Comparison of ENCODE assay signal across 8 cellular contexts in genomic region chr15:51622269-51623180, GRCh38. TPM values are rescaled to one million over a fixed set of nuclear protein-coding genes. Genes with fewer than 3 reads are reported as not detected.
A peak's percentile ranks its signal among the peaks of the same experiment; 100 is the strongest.
DNase-seq lines count a peak whose midpoint lies in the region; ATAC-seq and TF ChIP-seq lines count a peak whose summit lies in the region.

DMXL2 (minus strand) TSS chr15:51622771; CDS start chr15:51622545, 226 bp downstream.

- ATAC-seq in HG03442 (IDR thresholded peaks at IDR 0.05; ENCODE audit: unreplicated experiment) = peak; percentile 49
- peak; percentile 76 for ATAC-seq in activated CD8-positive, alpha-beta memory T cell treated with anti-CD3 and anti-CD28 coated beads, Interleukin-2, amount 10 ng/mL, durations not matched to agents 7 days and 5 days
- peak; percentile 72 for ATAC-seq in effector memory CD8-positive, alpha-beta T cell (replicated peaks)

- H3K36me3 Mint-ChIP-seq in activated CD8-positive, alpha-beta memory T cell treated with anti-CD3 and anti-CD28 coated beads, Interleukin-2, amount 10 ng/mL, durations not matched to agents 7 days and 5 days = no peaks in the 10 kb centered on the region
- peaks cover 13% of the 10 kb centered on the region for H3K36me3 Mint-ChIP-seq in effector memory CD8-positive, alpha-beta T cell (ENCODE audit: insufficient read depth)

- CTCF ChIA-PET in activated CD8-positive, alpha-beta memory T cell treated with anti-CD3 and anti-CD28 coated beads, Interleukin-2, amount 10 ng/mL, durations not matched to agents 7 days and 5 days (lab: Charles Lee) = interaction anchor here (1.0 to 2.4 kb wide), 7 partner anchors 9 to 154 kb away, joined by 3 to 13 read pairs (median 4); no protein-coding TSS in a partner anchor

- peak within 1 kb of the TSS; percentile 83 for H3K4me3 Mint-ChIP-seq in activated CD8-positive, alpha-beta memory T cell treated with anti-CD3 and anti-CD28 coated beads, Interleukin-2, amount 10 ng/mL, durations not matched to agents 7 days and 5 days
- peak within 1 kb of the TSS; percentile 87 to 89 for H3K4me3 Mint-ChIP-seq in effector memory CD8-positive, alpha-beta T cell

- peak within 1 kb of the TSS; percentile 76 for H3K27ac Mint-ChIP-seq in activated CD8-positive, alpha-beta memory T cell treated with anti-CD3 and anti-CD28 coated beads, Interleukin-2, amount 10 ng/mL, durations not matched to agents 7 days and 5 days
- peak within 1 kb of the TSS; percentile 74 to 87 for H3K27ac Mint-ChIP-seq in effector memory CD8-positive, alpha-beta T cell

- H3K9me3 Mint-ChIP-seq in activated CD8-positive, alpha-beta memory T cell treated with anti-CD3 and anti-CD28 coated beads, Interleukin-2, amount 10 ng/mL, durations not matched to agents 7 days and 5 days (ENCODE audit: low read depth) = no peaks in the 10 kb centered on the region
- H3K9me3 Mint-ChIP-seq in effector memory CD8-positive, alpha-beta T cell = no peaks in the 10 kb centered on the region

- H3K27me3 Mint-ChIP-seq in activated CD8-positive, alpha-beta memory T cell treated with anti-CD3 and anti-CD28 coated beads, Interleukin-2, amount 10 ng/mL, durations not matched to agents 7 days and 5 days = peaks cover 44% of the 10 kb centered on the region
- H3K27me3 Mint-ChIP-seq in effector memory CD8-positive, alpha-beta T cell = peaks cover 9 to 16% of the 10 kb centered on the region in 2 donors

- peaks cover 21% of the 10 kb centered on the region for H3K4me1 Mint-ChIP-seq in activated CD8-positive, alpha-beta memory T cell treated with anti-CD3 and anti-CD28 coated beads, Interleukin-2, amount 10 ng/mL, durations not matched to agents 7 days and 5 days
- H3K4me1 Mint-ChIP-seq in effector memory CD8-positive, alpha-beta T cell (ENCODE audit: low read depth in 2 of 2) = peaks cover 11 to 12% of the 10 kb centered on the region in 2 donors

- peak; percentile 57 for TF ChIP-seq POLR2A in GM19099 (IDR thresholded peaks at IDR 0.05; ENCODE audit: extremely low read depth, insufficient read length, low read depth)

- DNase-seq in AG20443 (ENCODE audit: low spot score) (peak; percentile 98), NCI-H748 treated with DMSO at 0.1 percent for 48 hours (lab: John Stamatoyannopoulos, UW) (peak; percentile 73), medulla oblongata (ENCODE audit: extremely low spot score) (peak; percentile 86)
- DNase-seq in activated CD8-positive, alpha-beta memory T cell treated with anti-CD3 and anti-CD28 coated beads, Interleukin-2, amount 10 ng/mL, durations not matched to agents 7 days and 5 days = peak; percentile 80
- DNase-seq in effector memory CD8-positive, alpha-beta T cell = peak; percentile 53 to 60 (median 55)
- peak; percentile 36 for DNase-seq in stimulated activated CD8-positive, alpha-beta memory T cell treated with anti-CD3 and anti-CD28 coated beads, Interleukin-12 subunit alpha, Interleukin-12 subunit beta, amount 100 ng/mL, for 1 hour (ENCODE audit: low read depth)

RNA-seq across cellular contexts. Expression of gene DMXL2, which starts in this region (rescaled TPM):
- total RNA-seq in activated CD8-positive, alpha-beta memory T cell treated with anti-CD3 and anti-CD28 coated beads, Interleukin-2, amount 10 ng/mL, durations not matched to agents 7 days and 5 days = 10 to 100 TPM in 1 of 2 experiments, 1 to 10 TPM in 1; 7.3 to 10.4 TPM

Comparison
In these comparisons a context has a peak if more than half of its experiments do, and no peak if none do; other contexts are left out.
1. Peak in every context shown above with its lines: DNase-seq and ATAC-seq.
2. DNase-seq: peak in every context shown above with its lines; median percentile 98 in AG20443; 86 in medulla oblongata; 80 in activated CD8-positive, alpha-beta memory T cell treated with anti-CD3 and anti-CD28 coated beads, Interleukin-2, amount 10 ng/mL, durations not matched to agents 7 days and 5 days; 73 in NCI-H748 treated with DMSO at 0.1 percent for 48 hours; 55 in effector memory CD8-positive, alpha-beta T cell; 36 in stimulated activated CD8-positive, alpha-beta memory T cell treated with anti-CD3 and anti-CD28 coated beads, Interleukin-12 subunit alpha, Interleukin-12 subunit beta, amount 100 ng/mL, for 1 hour.